ENCODE assay signal across 20 cellular contexts in genomic region chr2:140589273-140589672, GRCh38.
"Had no signal": no experiment of that assay in that cellular context is flagged by ENCODE, and none has a peak within 500 bp of the region (broad histone marks: within the 10 kb centered on the region; RNA-seq: fewer than 3 reads in every experiment).

No MANE protein-coding gene starts in this region.

- H3K36me3 ChIP-seq: breast epithelium, transverse colon had no signal

- H3K4me1 ChIP-seq: breast epithelium, transverse colon had no signal

- DNase-seq: activated CD4-positive, alpha-beta T cell treated with anti-CD3 and anti-CD28 coated beads, Interleukin-2, amount 10 ng/mL, durations not matched to agents 7 days and 5 days; activated CD4-positive, CD25-positive, alpha-beta regulatory T cell; activated CD8-positive, alpha-beta memory T cell treated with anti-CD3 and anti-CD28 coated beads, Interleukin-2, amount 50 U/mL, for 48 hours; activated gamma-delta T cell; activated T-cell treated with anti-CD3 and anti-CD28 coated beads, Interleukin-2, amount 50 U/mL, for 72 hours; cerebellar nuclear complex; effector memory CD8-positive, alpha-beta T cell; left ventricle myocardium superior; mesendoderm; nucleus accumbens; posterior cingulate gyrus; stimulated activated CD4-positive, alpha-beta T cell treated with anti-CD3 and anti-CD28 coated beads, Interleukin-15, amount 100 ng/mL, for 24 hours; stimulated activated CD4-positive, alpha-beta T cell treated with anti-CD3 and anti-CD28 coated beads, Interleukin-4, amount 100 ng/mL, for 1 hour; stimulated activated naive B cell treated with anti-CD40 and anti-IgM and Interleukin-4, amounts not matched to agents 10 μg/mL and 1 μg/mL and 100 μg/mL, for 72 hours; substantia nigra; transverse colon had no signal

- ATAC-seq: activated T-cell treated with anti-CD3 and anti-CD28 coated beads, Interleukin-2, amount 50 U/mL, for 72 hours; effector memory CD8-positive, alpha-beta T cell; left ventricle myocardium superior; natural killer cell treated with Interleukin-12 subunit alpha and Interleukin-12 subunit beta and Interleukin-15 and Interleukin-18, amount 100 ng/mL, for 72 hours; stimulated activated naive B cell treated with anti-CD40 and anti-IgM and Interleukin-4, amounts not matched to agents 10 μg/mL and 1 μg/mL and 100 μg/mL, for 72 hours had no signal

- H3K27me3 ChIP-seq: breast epithelium, transverse colon had no signal

- H3K9me3 ChIP-seq: breast epithelium, transverse colon had no signal

- H3K27ac ChIP-seq: breast epithelium, epithelial cell of prostate, skin epidermis, transverse colon had no signal

- H3K4me3 ChIP-seq: breast epithelium, skin epidermis, transverse colon had no signal
